Comparison of ENCODE assay signal across 27 cellular contexts in genomic region chr16:76816475-76816874, GRCh38.
"Had no signal": no experiment of that assay in that cellular context is flagged by ENCODE, and none has a peak within 500 bp of the region (broad histone marks: within the 10 kb centered on the region; RNA-seq: fewer than 3 reads in every experiment).

No MANE protein-coding gene starts in this region.

- H3K27ac ChIP-seq: brain microvascular endothelial cell, esophagus squamous epithelium, ovary, right lobe of liver, thoracic aorta, uterus, WERI-Rb-1 had no signal

- FAIRE-seq: astrocyte, islet of Langerhans, TTC549 had no signal

- ATAC-seq: activated CD4-positive, CD25-positive, alpha-beta regulatory T cell treated with anti-CD3 and anti-CD28 coated beads, Interleukin-2, amount 50 U/mL, for 24 hours; left cardiac atrium; left ventricle myocardium superior; naive thymus-derived CD4-positive, alpha-beta T cell; right lobe of liver; stimulated activated naive CD8-positive, alpha-beta T cell treated with anti-CD3 and anti-CD28 coated beads, Interleukin-15, Interleukin-2, amounts not matched to agents 100 U/mL and 50 U/mL, for 24 hours had no signal

- DNase-seq: activated CD4-positive, alpha-beta T cell treated with anti-CD3 and anti-CD28 coated beads for 48 hours; activated CD4-positive, alpha-beta T cell treated with anti-CD3 and anti-CD28 coated beads, Interleukin-2, amount 50 U/mL, for 48 hours; activated CD8-positive, alpha-beta memory T cell treated with anti-CD3 and anti-CD28 coated beads, Interleukin-2, amount 50 U/mL, for 4 hours; activated gamma-delta T cell; activated naive CD4-positive, alpha-beta T cell treated with anti-CD3 and anti-CD28 coated beads, Interleukin-2, amount 10 ng/mL, durations not matched to agents 7 days and 5 days; activated T-cell treated with anti-CD3 and anti-CD28 coated beads, Interleukin-2, amount 50 U/mL, for 24 hours; amniotic stem cell; brain microvascular endothelial cell; central memory CD4-positive, alpha-beta T cell; endodermal cell; esophagus squamous epithelium; foreskin melanocyte; left cardiac atrium; left ventricle myocardium superior; naive thymus-derived CD4-positive, alpha-beta T cell; ovary; right lobe of liver; stimulated activated CD4-positive, alpha-beta T cell treated with anti-CD3 and anti-CD28 coated beads, Interleukin-2, amount 100 ng/mL, for 48 hours; stimulated activated naive CD8-positive, alpha-beta T cell treated with anti-CD3 and anti-CD28 coated beads, Interleukin-15, Interleukin-2, amounts not matched to agents 100 U/mL and 50 U/mL, for 24 hours; T-helper 9 cell; uterus; WERI-Rb-1 had no signal

- H3K36me3 ChIP-seq: brain microvascular endothelial cell, esophagus squamous epithelium, ovary, right lobe of liver, thoracic aorta, uterus, WERI-Rb-1 had no signal

- H3K4me3 ChIP-seq: esophagus squamous epithelium, ovary, right lobe of liver, thoracic aorta, uterus had no signal

- H3K9me3 ChIP-seq: esophagus squamous epithelium, ovary, right lobe of liver, thoracic aorta, uterus had no signal

- H3K4me1 ChIP-seq: esophagus squamous epithelium, right lobe of liver, uterus had no signal

- H3K27me3 ChIP-seq: brain microvascular endothelial cell, esophagus squamous epithelium, ovary, right lobe of liver, uterus had no signal
